Comparison of ENCODE assay signal across 20 cellular contexts in the genomic region with DNA sequence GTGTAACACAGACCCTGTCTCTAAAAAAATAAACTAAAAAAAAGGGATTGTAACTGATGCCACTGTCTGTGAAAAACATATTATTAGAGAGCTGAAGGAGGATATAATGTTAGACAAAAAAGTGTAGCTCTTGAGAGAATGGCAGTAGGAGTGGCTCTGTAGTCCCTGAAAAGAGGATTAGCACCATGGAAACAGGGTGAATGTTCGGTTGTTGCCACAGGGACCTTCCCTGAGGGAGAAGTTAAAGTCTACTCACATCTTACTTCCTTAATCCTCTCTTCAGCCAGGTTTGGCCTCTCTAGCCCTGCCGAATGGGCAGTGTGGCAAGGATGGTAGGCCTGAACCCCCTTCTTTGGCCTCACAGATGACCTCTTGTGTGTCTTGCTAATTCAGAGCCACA. TPM values are rescaled to one million over a fixed set of nuclear protein-coding genes. Genes with fewer than 3 reads are reported as not detected.
A peak's percentile ranks its signal among the peaks of the same experiment; 100 is the strongest.
DNase-seq lines count a peak whose midpoint lies in the region; ATAC-seq and TF ChIP-seq lines count a peak whose summit lies in the region.
"Had no signal": no experiment of that assay in that cellular context is flagged by ENCODE, and none has a peak within 500 bp of the region (broad histone marks: within the 10 kb centered on the region; RNA-seq: fewer than 3 reads in every experiment).

No MANE protein-coding gene starts in this region.

- no peak overlapping the region for H3K27ac ChIP-seq in body of pancreas
- H3K27ac ChIP-seq: A549, psoas muscle had no signal

- no peaks in the 10 kb centered on the region for H3K27me3 Mint-ChIP-seq in activated T-cell treated with anti-CD3 and anti-CD28 coated beads, Interleukin-2, amount 50 U/mL, for 24 hours
- H3K27me3 Mint-ChIP-seq in type B pancreatic cell = no peaks in the 10 kb centered on the region
- H3K27me3 Mint-ChIP-seq in activated T-cell treated with anti-CD3 and anti-CD28 coated beads, Interleukin-2, amount 50 U/mL, for 4 hours (ENCODE audit: low read depth) = no peaks in the 10 kb centered on the region
- H3K27me3 Mint-ChIP-seq: IgD-negative memory B cell had no signal

- H3K4me1 ChIP-seq in body of pancreas = no peaks in the 10 kb centered on the region
- H3K4me1 ChIP-seq: A549, psoas muscle had no signal

- intact Hi-C loops in body of pancreas (cut with DNase I) = no loop called here

- no peaks in the 10 kb centered on the region for H3K9me3 ChIP-seq in body of pancreas
- H3K9me3 ChIP-seq: A549, psoas muscle had no signal

- peaks cover 0 to 2% of the 10 kb centered on the region in 2 donors for H3K36me3 ChIP-seq in body of pancreas (replicated peaks in 1 of 2; ENCODE audit: insufficient read depth in 1 of 2, low read depth in 2 of 2)

- peaks cover 76% of the 10 kb centered on the region for H3K36me3 Mint-ChIP-seq in activated T-cell treated with anti-CD3 and anti-CD28 coated beads, Interleukin-2, amount 50 U/mL, for 24 hours (ENCODE audit: low read depth)
- peaks cover 16% of the 10 kb centered on the region for H3K36me3 Mint-ChIP-seq in type B pancreatic cell
- peaks cover 29% of the 10 kb centered on the region for H3K36me3 Mint-ChIP-seq in activated T-cell treated with anti-CD3 and anti-CD28 coated beads, Interleukin-2, amount 50 U/mL, for 4 hours (ENCODE audit: insufficient read depth)
- H3K36me3 Mint-ChIP-seq: IgD-negative memory B cell had no signal

- H3K4me3 Mint-ChIP-seq in activated T-cell treated with anti-CD3 and anti-CD28 coated beads, Interleukin-2, amount 50 U/mL, for 24 hours = no peak overlapping the region
- H3K4me3 Mint-ChIP-seq in type B pancreatic cell = no peak overlapping the region
- H3K4me3 Mint-ChIP-seq in activated T-cell treated with anti-CD3 and anti-CD28 coated beads, Interleukin-2, amount 50 U/mL, for 4 hours = no peak overlapping the region
- H3K4me3 Mint-ChIP-seq: IgD-negative memory B cell, nephron had no signal

- TF ChIP-seq POLR2A in body of pancreas (IDR thresholded peaks at IDR 0.05) = no peak

- H3K27ac Mint-ChIP-seq in activated T-cell treated with anti-CD3 and anti-CD28 coated beads, Interleukin-2, amount 50 U/mL, for 24 hours = peak overlapping the region; percentile 47
- H3K27ac Mint-ChIP-seq in type B pancreatic cell = peak overlapping the region; percentile 39
- H3K27ac Mint-ChIP-seq: nephron had no signal

- DNase-seq in activated T-cell treated with anti-CD3 and anti-CD28 coated beads, Interleukin-2, amount 50 U/mL, for 24 hours = no peak
- no peak for DNase-seq in activated T-cell treated with anti-CD3 and anti-CD28 coated beads, Interleukin-2, amount 50 U/mL, for 48 hours
- DNase-seq in NCI-H82 (lab: John Stamatoyannopoulos, UW) = peak; percentile 95
- DNase-seq in ecto neural progenitor cell (ENCODE audit: low spot score) = peak; percentile 63
- DNase-seq in type B pancreatic cell (ENCODE audit: extremely low spot score, unreplicated experiment) = no peak
- no peak for DNase-seq in body of pancreas
- no peak for DNase-seq in activated T-cell treated with anti-CD3 and anti-CD28 coated beads, Interleukin-2, amount 50 U/mL, for 4 hours
- DNase-seq: activated CD4-positive, CD25-positive, alpha-beta regulatory T cell treated with anti-CD3 and anti-CD28 coated beads, Interleukin-2, amount 50 U/mL, for 72 hours; activated effector memory CD4-positive, alpha-beta T cell treated with anti-CD3 and anti-CD28 coated beads, Interleukin-2, amount 50 U/mL, for 16 hours; C1 segment of cervical spinal cord; cerebellar nuclear complex; NCI-H2029; NCI-H526 treated with DMSO at 0.1 percent for 48 hours; psoas muscle; SHP77; stimulated activated CD4-positive, alpha-beta T cell treated with anti-CD3 and anti-CD28 coated beads, Interleukin-12 subunit alpha, Interleukin-12 subunit beta, amount 100 ng/mL, for 4 hours had no signal

- no peak overlapping the region for H3K4me3 ChIP-seq in body of pancreas
- H3K4me3 ChIP-seq: A549, psoas muscle had no signal

- no peak for ATAC-seq in SK-N-SH treated with all-trans-retinoic acid at 6 μM for 48 hours
- ATAC-seq in body of pancreas = no peak
- ATAC-seq in activated T-cell treated with anti-CD3 and anti-CD28 coated beads, Interleukin-2, amount 50 U/mL, for 4 hours = no peak
- ATAC-seq: A549, psoas muscle had no signal

- 76 to 89% methylated on average over 2 of the region's 2 CpGs for WGBS in body of pancreas, 2 donors

- no peaks in the 10 kb centered on the region for H3K4me1 Mint-ChIP-seq in activated T-cell treated with anti-CD3 and anti-CD28 coated beads, Interleukin-2, amount 50 U/mL, for 24 hours (ENCODE audit: low read depth)
- no peaks in the 10 kb centered on the region for H3K4me1 Mint-ChIP-seq in type B pancreatic cell (ENCODE audit: unreplicated experiment)
- H3K4me1 Mint-ChIP-seq in activated T-cell treated with anti-CD3 and anti-CD28 coated beads, Interleukin-2, amount 50 U/mL, for 4 hours (ENCODE audit: low read depth) = peaks cover under 1% of the 10 kb centered on the region
- H3K4me1 Mint-ChIP-seq: IgD-negative memory B cell, nephron had no signal

- TF ChIP-seq CTCF in type B pancreatic cell (conservative IDR thresholded peaks at IDR 0.05) = no peak
- no peak for TF ChIP-seq CTCF in body of pancreas (IDR thresholded peaks at IDR 0.05)

- H3K27me3 ChIP-seq in body of pancreas = no peaks in the 10 kb centered on the region

- no peaks in the 10 kb centered on the region for H3K9me3 Mint-ChIP-seq in activated T-cell treated with anti-CD3 and anti-CD28 coated beads, Interleukin-2, amount 50 U/mL, for 24 hours
- no peaks in the 10 kb centered on the region for H3K9me3 Mint-ChIP-seq in type B pancreatic cell
- no peaks in the 10 kb centered on the region for H3K9me3 Mint-ChIP-seq in activated T-cell treated with anti-CD3 and anti-CD28 coated beads, Interleukin-2, amount 50 U/mL, for 4 hours
- H3K9me3 Mint-ChIP-seq: IgD-negative memory B cell, nephron had no signal

TF ChIP-seq in SK-N-SH treated with all-trans-retinoic acid at 6 μM for 48 hours, 23 proteins besides CTCF, POLR2A, EP300 and RAD21 (continues in another document):
- TF ChIP-seq ZFP3 (CRISPR knock-in tag; IDR thresholded peaks at IDR 0.05) = no peak
- TF ChIP-seq, protein P1, sequence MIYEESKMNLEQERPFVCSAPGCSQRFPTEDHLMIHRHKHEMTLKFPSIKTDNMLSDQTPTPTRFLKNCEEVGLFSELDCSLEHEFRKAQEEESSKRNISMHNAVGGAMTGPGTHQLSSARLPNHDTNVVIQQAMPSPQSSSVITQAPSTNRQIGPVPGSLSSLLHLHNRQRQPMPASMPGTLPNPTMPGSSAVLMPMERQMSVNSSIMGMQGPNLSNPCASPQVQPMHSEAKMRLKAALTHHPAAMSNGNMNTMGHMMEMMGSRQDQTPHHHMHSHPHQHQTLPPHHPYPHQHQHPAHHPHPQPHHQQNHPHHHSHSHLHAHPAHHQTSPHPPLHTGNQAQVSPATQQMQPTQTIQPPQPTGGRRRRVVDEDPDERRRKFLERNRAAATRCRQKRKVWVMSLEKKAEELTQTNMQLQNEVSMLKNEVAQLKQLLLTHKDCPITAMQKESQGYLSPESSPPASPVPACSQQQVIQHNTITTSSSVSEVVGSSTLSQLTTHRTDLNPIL (CRISPR knock-in tag; IDR thresholded peaks at IDR 0.05; ENCODE audit: low read depth) = no peak
- no peak for TF ChIP-seq TOX (CRISPR knock-in tag; IDR thresholded peaks at IDR 0.05; ENCODE audit: borderline replicate concordance)
- no peak for TF ChIP-seq TCF4 (CRISPR knock-in tag; IDR thresholded peaks at IDR 0.05; ENCODE audit: borderline replicate concordance)
- TF ChIP-seq ZNF70 (CRISPR knock-in tag; IDR thresholded peaks at IDR 0.05) = no peak
- no peak for TF ChIP-seq ARNTL (CRISPR knock-in tag; IDR thresholded peaks at IDR 0.05; ENCODE audit: borderline replicate concordance, low read depth)
- no peak for TF ChIP-seq OSR1 (CRISPR knock-in tag; IDR thresholded peaks at IDR 0.05)
- TF ChIP-seq ZNF565 (CRISPR knock-in tag; conservative IDR thresholded peaks at IDR 0.05; ENCODE audit: low read depth) = no peak
- TF ChIP-seq ZNF8 (CRISPR knock-in tag; IDR thresholded peaks at IDR 0.05) = no peak
- TF ChIP-seq, protein P2, sequence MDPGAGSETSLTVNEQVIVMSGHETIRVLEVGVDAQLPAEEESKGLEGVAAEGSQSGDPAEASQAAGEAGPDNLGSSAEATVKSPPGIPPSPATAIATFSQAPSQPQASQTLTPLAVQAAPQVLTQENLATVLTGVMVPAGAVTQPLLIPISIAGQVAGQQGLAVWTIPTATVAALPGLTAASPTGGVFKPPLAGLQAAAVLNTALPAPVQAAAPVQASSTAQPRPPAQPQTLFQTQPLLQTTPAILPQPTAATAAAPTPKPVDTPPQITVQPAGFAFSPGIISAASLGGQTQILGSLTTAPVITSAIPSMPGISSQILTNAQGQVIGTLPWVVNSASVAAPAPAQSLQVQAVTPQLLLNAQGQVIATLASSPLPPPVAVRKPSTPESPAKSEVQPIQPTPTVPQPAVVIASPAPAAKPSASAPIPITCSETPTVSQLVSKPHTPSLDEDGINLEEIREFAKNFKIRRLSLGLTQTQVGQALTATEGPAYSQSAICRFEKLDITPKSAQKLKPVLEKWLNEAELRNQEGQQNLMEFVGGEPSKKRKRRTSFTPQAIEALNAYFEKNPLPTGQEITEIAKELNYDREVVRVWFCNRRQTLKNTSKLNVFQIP (CRISPR knock-in tag; IDR thresholded peaks at IDR 0.05; ENCODE audit: borderline replicate concordance, low read depth) = no peak
- no peak for TF ChIP-seq BACH2 (CRISPR knock-in tag; IDR thresholded peaks at IDR 0.05; ENCODE audit: borderline replicate concordance)
- TF ChIP-seq, protein P3, sequence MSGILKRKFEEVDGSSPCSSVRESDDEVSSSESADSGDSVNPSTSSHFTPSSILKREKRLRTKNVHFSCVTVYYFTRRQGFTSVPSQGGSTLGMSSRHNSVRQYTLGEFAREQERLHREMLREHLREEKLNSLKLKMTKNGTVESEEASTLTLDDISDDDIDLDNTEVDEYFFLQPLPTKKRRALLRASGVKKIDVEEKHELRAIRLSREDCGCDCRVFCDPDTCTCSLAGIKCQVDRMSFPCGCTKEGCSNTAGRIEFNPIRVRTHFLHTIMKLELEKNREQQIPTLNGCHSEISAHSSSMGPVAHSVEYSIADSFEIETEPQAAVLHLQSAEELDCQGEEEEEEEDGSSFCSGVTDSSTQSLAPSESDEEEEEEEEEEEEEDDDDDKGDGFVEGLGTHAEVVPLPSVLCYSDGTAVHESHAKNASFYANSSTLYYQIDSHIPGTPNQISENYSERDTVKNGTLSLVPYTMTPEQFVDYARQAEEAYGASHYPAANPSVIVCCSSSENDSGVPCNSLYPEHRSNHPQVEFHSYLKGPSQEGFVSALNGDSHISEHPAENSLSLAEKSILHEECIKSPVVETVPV (CRISPR knock-in tag; IDR thresholded peaks at IDR 0.05) = no peak
- no peak for TF ChIP-seq GLIS3 (CRISPR knock-in tag; IDR thresholded peaks at IDR 0.05)

RNA-seq across cellular contexts. Expression of a gene that starts 12.1 kb away (rescaled TPM):
- total RNA-seq in type B pancreatic cell (ENCODE audit: low replicate concordance) (71.6 and 76.3 TPM in 2 replicates), body of pancreas (100 to 1,000 TPM in 1 of 2 donors, 10 to 100 TPM in 1; 63.0 to 192 TPM)
- 10 to 100 TPM; 54.5 to 59.5 (median 57.1) TPM for total RNA-seq in activated T-cell treated with anti-CD3 and anti-CD28 coated beads, Interleukin-2, amount 50 U/mL, for 4 hours

RNA-seq across cellular contexts. Expression of a gene that starts 26.1 kb away (rescaled TPM):
- total RNA-seq in type B pancreatic cell (ENCODE audit: low replicate concordance) (5.7 and 7.4 TPM in 2 replicates), body of pancreas (10 to 100 TPM in 1 of 2 donors, 1 to 10 TPM in 1; 8.0 to 23.4 TPM)
- total RNA-seq in activated T-cell treated with anti-CD3 and anti-CD28 coated beads, Interleukin-2, amount 50 U/mL, for 4 hours = 1 to 10 TPM; 3.6 to 4.9 (median 4.1) TPM

Comparison
In these comparisons a context has a peak if more than half of its experiments do, and no peak if none do; other contexts are left out.
1. DNase-seq: peak in NCI-H82 (single experiment) and ecto neural progenitor cell (single experiment); none in activated T-cell treated with anti-CD3 and anti-CD28 coated beads, Interleukin-2, amount 50 U/mL, for 24 hours (single experiment), activated T-cell treated with anti-CD3 and anti-CD28 coated beads, Interleukin-2, amount 50 U/mL, for 48 hours (0 of 2), type B pancreatic cell (single experiment), body of pancreas (0 of 4) and activated T-cell treated with anti-CD3 and anti-CD28 coated beads, Interleukin-2, amount 50 U/mL, for 4 hours (single experiment).